Comparison of ENCODE assay signal across 8 cellular contexts in genomic region chr7:87013136-87013840, GRCh38.
"Had no signal": no experiment of that assay in that cellular context is flagged by ENCODE, and none has a peak within 500 bp of the region (broad histone marks: within the 10 kb centered on the region; RNA-seq: fewer than 3 reads in every experiment).

No MANE protein-coding gene starts in this region.

- H3K9me3 Mint-ChIP-seq: GM23338, H9, IgD-negative memory B cell had no signal

- H3K4me3 ChIP-seq: GM23338 had no signal

- ATAC-seq: GM23338 had no signal

- H3K4me2 ChIP-seq: GM23338 had no signal

- H3K27ac ChIP-seq: HL-60 had no signal

- H3K36me3 Mint-ChIP-seq: IgD-negative memory B cell had no signal

- FAIRE-seq: H1, H54 had no signal

- H3K27ac Mint-ChIP-seq: GM23338, IgD-negative memory B cell had no signal

- H3K4me3 Mint-ChIP-seq: GM23338, H9, IgD-negative memory B cell had no signal

- DNase-seq: H9, HCEC 1CT, KG1 had no signal

- H2AFZ ChIP-seq: GM23338 had no signal

- H3K27me3 Mint-ChIP-seq: IgD-negative memory B cell had no signal
